ENCODE assay signal across 9 cellular contexts in genomic region chrX:97494756-97495372, GRCh38.
DNase-seq lines count a peak whose midpoint lies in the region; ATAC-seq and TF ChIP-seq lines count a peak whose summit lies in the region.
"Had no signal": no experiment of that assay in that cellular context is flagged by ENCODE, and none has a peak within 500 bp of the region (broad histone marks: within the 10 kb centered on the region; RNA-seq: fewer than 3 reads in every experiment).

No MANE protein-coding gene starts in this region.

- peak; percentile 90 for ATAC-seq in GM18909 (IDR thresholded peaks at IDR 0.05; ENCODE audit: poor library complexity, unreplicated experiment)
- peak; percentile 92 for ATAC-seq in GM21825 (IDR thresholded peaks at IDR 0.05; ENCODE audit: unreplicated experiment)
- ATAC-seq in HG03196 (IDR thresholded peaks at IDR 0.05; ENCODE audit: unreplicated experiment): peak; percentile 97

- H3K36me3 ChIP-seq in vagina (no peaks in the 10 kb centered on the region), left ventricle myocardium inferior (no peaks in the 10 kb centered on the region)

- H3K27me3 ChIP-seq in vagina: no peaks in the 10 kb centered on the region
- no peaks in the 10 kb centered on the region for H3K27me3 ChIP-seq in left ventricle myocardium inferior (ENCODE audit: low read depth)

- TF ChIP-seq CTCF in vagina (IDR thresholded peaks at IDR 0.05) (no peak), left ventricle myocardium inferior (IDR thresholded peaks at IDR 0.05; ENCODE audit: borderline replicate concordance) (no peak)

- no peak for TF ChIP-seq POLR2A in vagina (IDR thresholded peaks at IDR 0.05)

- H3K4me1 ChIP-seq in vagina (no peaks in the 10 kb centered on the region), left ventricle myocardium inferior (no peaks in the 10 kb centered on the region)

- no peak overlapping the region for H3K27ac ChIP-seq in vagina
- H3K27ac ChIP-seq in left ventricle myocardium inferior (replicated peaks): no peak overlapping the region

- H3K4me3 ChIP-seq in vagina: no peak overlapping the region
- H3K4me3 ChIP-seq in left ventricle myocardium inferior: no peak overlapping the region

- intact Hi-C loops in vagina (cut with DNase I): no loop called here
- intact Hi-C loops in left ventricle myocardium inferior (cut with micrococcal nuclease): no loop called here

- DNase-seq in ELF-1 (ENCODE audit: low read depth, low spot score) (peak; percentile 63), vagina (ENCODE audit: extremely low spot score in 2 of 2) (no peak), DMS 273 (lab: John Stamatoyannopoulos, UW; ENCODE audit: unreplicated experiment) (no peak), left ventricle myocardium inferior (no peak), DMS53 treated with DMSO at 0.1 percent for 48 hours (lab: John Stamatoyannopoulos, UW; ENCODE audit: unreplicated experiment) (no peak)
- DNase-seq: GF-D8 had no signal

- H3K9me3 ChIP-seq in vagina: no peaks in the 10 kb centered on the region
- H3K9me3 ChIP-seq in left ventricle myocardium inferior (replicated peaks): no peaks in the 10 kb centered on the region
